ENCODE assay signal across 1 cellular context in the genomic region with DNA sequence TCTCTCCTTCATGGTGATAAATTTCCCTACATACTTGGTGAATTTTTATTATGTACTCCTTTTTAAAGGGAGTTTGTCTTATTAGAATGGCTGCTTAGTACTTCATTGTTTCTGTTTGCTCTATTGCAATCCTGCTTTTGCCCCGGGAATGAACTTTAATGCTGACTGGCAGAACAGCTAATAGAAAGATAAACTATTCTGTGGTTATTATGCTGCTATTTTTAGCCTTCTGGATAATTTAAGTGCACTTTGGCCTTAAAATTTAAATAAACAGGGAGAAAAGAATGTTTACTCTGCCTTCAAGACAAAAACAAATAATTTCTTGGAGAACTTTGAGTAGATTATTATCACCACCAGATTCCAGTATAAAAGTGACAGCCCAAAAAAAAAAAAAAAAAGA.
TF ChIP-seq lines count a peak whose summit lies in the region.

No MANE protein-coding gene starts in this region.

TF ChIP-seq in H1, 55 proteins besides CTCF, POLR2A, EP300 and RAD21 (continued from another document):
- TF ChIP-seq TCF12 (IDR thresholded peaks at IDR 0.05; ENCODE audit: low read depth, low read length) = no peak
- TF ChIP-seq GTF2F1 (IDR thresholded peaks at IDR 0.05; ENCODE audit: borderline replicate concordance, low read depth, low read length) = no peak
TF ChIP-seq in H1: peak in this region for 0.
